17 cellular contexts compared by ENCODE assay signal in the genomic region with DNA sequence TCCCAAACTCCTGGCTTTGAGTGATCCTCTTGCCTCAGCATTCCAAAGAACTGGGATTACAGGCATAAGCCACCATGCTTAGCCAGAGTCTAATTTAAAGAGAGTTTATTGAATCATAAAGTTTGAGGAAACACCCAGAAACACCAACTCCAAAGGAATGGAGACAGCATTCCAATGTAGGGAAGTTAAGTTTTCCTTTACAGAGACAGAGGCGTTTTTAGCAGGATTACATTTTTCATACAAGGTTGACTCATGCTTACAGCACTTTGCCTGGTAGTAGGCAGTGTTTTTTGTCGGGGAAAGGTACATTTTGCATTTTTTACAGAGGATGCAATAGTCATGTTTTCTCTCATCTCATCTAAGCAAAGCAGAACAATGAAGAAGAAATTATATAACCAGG. TPM values are rescaled to one million over a fixed set of nuclear protein-coding genes. Genes with fewer than 3 reads are reported as not detected.
A peak's percentile ranks its signal among the peaks of the same experiment; 100 is the strongest.
DNase-seq lines count a peak whose midpoint lies in the region; ATAC-seq and TF ChIP-seq lines count a peak whose summit lies in the region.
"Had no signal": no experiment of that assay in that cellular context is flagged by ENCODE, and none has a peak within 500 bp of the region (broad histone marks: within the 10 kb centered on the region; RNA-seq: fewer than 3 reads in every experiment).

No MANE protein-coding gene starts in this region.

- DNase-seq in AG04449 (ENCODE audit: low read depth, low spot score) (peak; percentile 78), HT1080 (ENCODE audit: low read depth) (peak; percentile 60), brain microvascular endothelial cell (peak; percentile 49), islet precursor cell (peak; percentile 22), NCI-H748 (lab: John Stamatoyannopoulos, UW; ENCODE audit: unreplicated experiment) (no peak)
- DNase-seq in activated T-cell treated with anti-CD3 and anti-CD28 coated beads, Interleukin-2, amount 50 U/mL, for 48 hours, result no peak
- DNase-seq: activated CD4-positive, CD25-positive, alpha-beta regulatory T cell; activated naive CD4-positive, alpha-beta T cell treated with anti-CD3 and anti-CD28 coated beads for 36 hours; mesendoderm; occipital lobe; spleen; substantia nigra had no signal

- no peaks in the 10 kb centered on the region for H3K36me3 ChIP-seq in brain microvascular endothelial cell (replicated peaks)
- H3K36me3 ChIP-seq: esophagus muscularis mucosa, spleen had no signal

- ATAC-seq in HG03457 (IDR thresholded peaks at IDR 0.05; ENCODE audit: unreplicated experiment) (no peak), HG03039 (IDR thresholded peaks at IDR 0.05; ENCODE audit: unreplicated experiment) (no peak)

- H3K4me3 ChIP-seq in AG04449 (ENCODE audit: low read depth, low read length) (no peak overlapping the region), brain microvascular endothelial cell (ENCODE audit: low read depth, low read length) (no peak overlapping the region)
- H3K4me3 ChIP-seq: esophagus muscularis mucosa, spleen had no signal

- no peaks in the 10 kb centered on the region for H3K27me3 ChIP-seq in brain microvascular endothelial cell (replicated peaks)

- POLR2A ChIA-PET in AG04449 (lab: Yijun Ruan, JAX), result interaction anchor here (0.6 to 1.4 kb wide), 2 partner anchors 52 to 235 kb away, joined by 3 to 4 read pairs; no protein-coding TSS in a partner anchor

- in situ Hi-C loops in brain microvascular endothelial cell (cut with HindIII; ENCODE audit: low pct_ligation_motif_present, low sequenced_read_pairs), result no loop called here

- CTCF ChIA-PET in AG04449 (lab: Yijun Ruan, JAX), result interaction anchor here (1.0 kb wide), 2 partner anchors 49 to 235 kb away, joined by 3 read pairs; no protein-coding TSS in a partner anchor

- no peak overlapping the region for H3K27ac ChIP-seq in brain microvascular endothelial cell
- H3K27ac ChIP-seq: esophagus muscularis mucosa, spleen had no signal

- no peak for TF ChIP-seq CTCF in AG04449 (IDR thresholded peaks at IDR 0.05; ENCODE audit: insufficient read depth, low read length, missing control alignments)
- TF ChIP-seq CTCF in brain microvascular endothelial cell (IDR thresholded peaks at IDR 0.05; ENCODE audit: low read depth, low read length, missing control alignments), result no peak

RNA-seq across cellular contexts. Expression of a gene that starts 18.9 kb away (rescaled TPM):
- not detected in 2 replicates for total RNA-seq in HT1080 (2014; rRNA removed; shearing (Covaris generic))
- 0.09 TPM in 1 of 2 replicates, not detected in the other for polyA plus RNA-seq in HT1080 (2015; cell fraction: cytosol; rRNA removed)
- 0.07 TPM in 1 of 2 replicates, not detected in the other for polyA plus RNA-seq in HT1080 (2015; cell fraction: nucleus; rRNA removed)
- total RNA-seq: A673; activated naive CD4-positive, alpha-beta T cell treated with anti-CD3 and anti-CD28 coated beads for 36 hours; cerebellum; occipital lobe; spleen had no signal
- polyA plus RNA-seq: spleen had no signal

RNA-seq across cellular contexts. Expression of a gene that starts 32.9 kb away (rescaled TPM):
- total RNA-seq in HT1080 (2014; rRNA removed; shearing (Covaris generic)), result not detected in 2 replicates
- polyA plus RNA-seq in HT1080 (2015; cell fraction: cytosol; rRNA removed), result 0.08 and 0.09 TPM in 2 replicates
- 0.08 and 0.25 TPM in 2 replicates for polyA plus RNA-seq in HT1080 (2015; cell fraction: nucleus; rRNA removed)

Comparison
In these comparisons a context has a peak if more than half of its experiments do, and no peak if none do; other contexts are left out.
1. DNase-seq: peak in AG04449 (single experiment), HT1080 (single experiment), brain microvascular endothelial cell (single experiment) and islet precursor cell (single experiment); none in activated T-cell treated with anti-CD3 and anti-CD28 coated beads, Interleukin-2, amount 50 U/mL, for 48 hours (0 of 2) and NCI-H748 (single experiment).